In genomic region chr5:147234825-147235635, GRCh38 we compare ENCODE assay signal across 8 cellular contexts. TPM values are rescaled to one million over a fixed set of nuclear protein-coding genes. Genes with fewer than 3 reads are reported as not detected.
DNase-seq lines count a peak whose midpoint lies in the region; ATAC-seq and TF ChIP-seq lines count a peak whose summit lies in the region.

Gene STK32A (plus strand): TSS chr5:147235026. CDS start chr5:147239635, 4,609 bp downstream.

- H3K36me3 Mint-ChIP-seq in activated naive CD4-positive, alpha-beta T cell treated with anti-CD3 and anti-CD28 coated beads for 36 hours (ENCODE audit: low read depth): no peaks in the 10 kb centered on the region

- 4% methylated on average over 12 of the region's 28 CpGs for WGBS in mammary epithelial cell (ENCODE audit: low coverage, missing lambda C conversion rate)

- H3K4me1 ChIP-seq in mammary epithelial cell (ENCODE audit: insufficient read depth, low read length) (peaks cover 9% of the 10 kb centered on the region), skeletal muscle tissue (ENCODE audit: control insufficient read depth in 3 of 3, insufficient read depth in 3 of 3, low read length in 3 of 3) (peaks cover 7 to 10% (median 8%) of the 10 kb centered on the region in 3 donors)

- CTCF ChIA-PET in mammary epithelial cell (lab: Charles Lee; ENCODE audit: low non-redundant PET): no interaction called here
- CTCF ChIA-PET in activated naive CD4-positive, alpha-beta T cell treated with anti-CD3 and anti-CD28 coated beads for 36 hours (lab: Charles Lee): no interaction called here

- intact Hi-C loops in mammary epithelial cell (cut with micrococcal nuclease): no loop called here
- intact Hi-C loops in activated naive CD4-positive, alpha-beta T cell treated with anti-CD3 and anti-CD28 coated beads for 36 hours (cut with micrococcal nuclease): no loop called here

- H3K27me3 Mint-ChIP-seq in activated naive CD4-positive, alpha-beta T cell treated with anti-CD3 and anti-CD28 coated beads for 36 hours (ENCODE audit: low read depth): peaks cover 46% of the 10 kb centered on the region

- H3K9ac ChIP-seq in mammary epithelial cell (ENCODE audit: insufficient read depth, low read length): no peak within 1 kb of the TSS
- H3K9ac ChIP-seq in skeletal muscle tissue (ENCODE audit: low read depth in 1 of 3, low read length in 3 of 3): peak within 1 kb of the TSS; percentile 40 to 67 (median 64)

- peaks cover 2% of the 10 kb centered on the region for H3K4me1 Mint-ChIP-seq in activated naive CD4-positive, alpha-beta T cell treated with anti-CD3 and anti-CD28 coated beads for 36 hours (ENCODE audit: low read depth)

- TF ChIP-seq CTCF in mammary epithelial cell (conservative IDR thresholded peaks at IDR 0.05 in 1 of 2, IDR thresholded peaks at IDR 0.05 in 1 of 2; ENCODE audit: extremely low read depth in 1 of 2, insufficient read depth in 1 of 2, low read depth in 1 of 2, low read length in 2 of 2): no peak

- H3K9me3 ChIP-seq in mammary epithelial cell (replicated peaks; ENCODE audit: insufficient read depth, low read length): no peaks in the 10 kb centered on the region
- no peaks in the 10 kb centered on the region for H3K9me3 ChIP-seq in skeletal muscle tissue (ENCODE audit: control insufficient read depth in 3 of 3, low read length in 3 of 3)

- H3K9me3 Mint-ChIP-seq in activated naive CD4-positive, alpha-beta T cell treated with anti-CD3 and anti-CD28 coated beads for 36 hours: peaks cover 2% of the 10 kb centered on the region

- H3K79me2 ChIP-seq in mammary epithelial cell (ENCODE audit: insufficient read depth, low read length): no peaks in the 10 kb centered on the region

- H2AFZ ChIP-seq in mammary epithelial cell (ENCODE audit: low read depth, low read length): peak within 1 kb of the TSS; percentile 73

- H3K27ac ChIP-seq in mammary epithelial cell (ENCODE audit: insufficient read depth, low read depth, low read length) (no peak within 1 kb of the TSS), skeletal muscle tissue (ENCODE audit: low read depth, low read length) (no peak within 1 kb of the TSS)

- peak within 1 kb of the TSS; percentile 48 to 56 (median 50) for H3K4me3 ChIP-seq in mammary epithelial cell (replicated peaks in 1 of 3; ENCODE audit: insufficient read depth in 1 of 3, low read depth in 2 of 3, low read length in 3 of 3)
- H3K4me3 ChIP-seq in skeletal muscle tissue (ENCODE audit: low read length in 3 of 3): peak within 1 kb of the TSS; percentile 56 to 71 (median 69)

- DNase-seq in D341Med (ENCODE audit: low spot score): peak; percentile 72
- DNase-seq in NCI-H2107 (lab: John Stamatoyannopoulos, UW): peak; percentile 44
- peak; percentile 32 for DNase-seq in mammary epithelial cell
- DNase-seq in iris pigment epithelial cell (ENCODE audit: low read depth): peak; percentile 3
- DNase-seq in activated naive CD4-positive, alpha-beta T cell treated with anti-CD3 and anti-CD28 coated beads for 36 hours: no peak

- no peak within 1 kb of the TSS for H3K4me3 Mint-ChIP-seq in activated naive CD4-positive, alpha-beta T cell treated with anti-CD3 and anti-CD28 coated beads for 36 hours

- no peaks in the 10 kb centered on the region for H4K20me1 ChIP-seq in mammary epithelial cell (ENCODE audit: insufficient read depth, low read length)

- peaks cover 3% of the 10 kb centered on the region for H3K27me3 ChIP-seq in mammary epithelial cell (ENCODE audit: insufficient read depth, low read length)
- peaks cover 6 to 27% (median 21%) of the 10 kb centered on the region in 3 donors for H3K27me3 ChIP-seq in skeletal muscle tissue (ENCODE audit: control insufficient read depth in 3 of 3, insufficient read depth in 3 of 3, low read length in 3 of 3)

- dilution Hi-C loops in mammary epithelial cell (cut with HindIII; ENCODE audit: low sequenced_read_pairs): no loop called here

- H3K36me3 ChIP-seq in mammary epithelial cell (ENCODE audit: insufficient read depth, low read length) (no peaks in the 10 kb centered on the region), skeletal muscle tissue (ENCODE audit: control insufficient read depth in 3 of 3, insufficient read depth in 3 of 3, low read length in 3 of 3) (no peaks in the 10 kb centered on the region)

- in situ Hi-C loops in mammary epithelial cell (cut with MboI; ENCODE audit: low sequenced_read_pairs in 2 of 2): no loop called here

- ATAC-seq in GM21786 (IDR thresholded peaks at IDR 0.05; ENCODE audit: unreplicated experiment) (no peak), HG03571 (IDR thresholded peaks at IDR 0.05; ENCODE audit: unreplicated experiment) (no peak)

- H3K27ac Mint-ChIP-seq in activated naive CD4-positive, alpha-beta T cell treated with anti-CD3 and anti-CD28 coated beads for 36 hours: no peak within 1 kb of the TSS

- H3K4me2 ChIP-seq in mammary epithelial cell (ENCODE audit: insufficient read depth, low read depth, low read length): peak within 1 kb of the TSS; percentile 98

- BruUV-seq in mammary epithelial cell (replicated peaks; lab: Mats Ljungman, UMichigan): no TSS peak

RNA-seq across cellular contexts. Expression of gene STK32A, which starts in this region (rescaled TPM):
- total RNA-seq in mammary epithelial cell: 1 to 10 TPM in 1 of 2 donors, not detected in 1; 2.7 TPM
- polyA plus RNA-seq in mammary epithelial cell: not detected
- not detected for polyA minus RNA-seq in mammary epithelial cell
- 1.0 TPM for total RNA-seq in skeletal muscle tissue
- not detected for total RNA-seq in activated naive CD4-positive, alpha-beta T cell treated with anti-CD3 and anti-CD28 coated beads for 36 hours
